8 cellular contexts compared by ENCODE assay signal in the genomic region with DNA sequence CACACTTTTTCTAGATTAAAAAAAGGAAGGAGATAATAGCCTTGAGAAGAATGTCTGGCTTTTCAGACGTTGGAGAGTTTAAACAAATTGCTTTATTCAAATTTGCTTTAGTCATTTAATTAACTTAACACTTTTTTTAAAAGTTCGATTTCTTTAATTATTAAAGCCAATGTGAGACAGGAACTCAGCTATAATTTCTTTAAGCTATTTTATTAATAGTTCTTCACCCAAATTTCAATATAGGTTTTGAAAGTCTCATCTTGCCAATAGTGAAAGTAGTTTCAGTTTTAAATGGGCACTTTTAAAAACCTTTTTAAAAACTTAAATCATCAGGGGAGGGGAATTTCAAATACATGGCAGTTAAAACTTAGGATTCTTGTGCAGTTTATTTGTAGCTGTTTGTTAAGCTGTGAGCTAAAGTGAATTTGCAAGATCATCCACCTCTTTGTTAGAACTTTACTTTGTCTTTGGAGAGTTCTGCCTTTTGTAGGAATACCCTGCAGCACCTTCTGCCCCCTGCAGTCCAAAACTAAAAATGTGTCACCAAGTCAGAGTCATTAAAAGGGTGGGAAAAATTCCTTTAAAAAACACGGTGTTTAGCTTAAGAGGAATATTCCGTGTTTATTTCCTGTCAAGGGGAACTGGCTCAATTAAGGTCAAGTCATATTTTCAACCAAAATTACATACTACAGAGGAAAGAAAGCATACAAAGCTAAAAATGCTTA. TPM values are rescaled to one million over a fixed set of nuclear protein-coding genes. Genes with fewer than 3 reads are reported as not detected.
DNase-seq lines count a peak whose midpoint lies in the region; ATAC-seq, FAIRE-seq and TF ChIP-seq lines count a peak whose summit lies in the region.

No MANE protein-coding gene starts in this region.

- DNase-seq in Caki2 (ENCODE audit: low read depth) (peak; percentile 75), H54 (ENCODE audit: insufficient read length, low spot score) (no peak), brain microvascular endothelial cell (peak; percentile 50), left kidney (ENCODE audit: low read depth, low spot score) (peak; percentile 86), thoracic aorta (ENCODE audit: low spot score) (no peak)

- H3K9me3 ChIP-seq in OCI-LY3 (ENCODE audit: insufficient read depth, low read length) (no peaks in the 10 kb centered on the region), thoracic aorta (no peaks in the 10 kb centered on the region)

- peak overlapping the region; percentile 99 for H3K9ac ChIP-seq in OCI-LY3 (ENCODE audit: low read length)

- no peak overlapping the region for H2AFZ ChIP-seq in OCI-LY3 (ENCODE audit: low read depth, low read length)

- ATAC-seq in thoracic aorta (ENCODE audit: insufficient number of reproducible peaks, low FRiP score, low read depth) (no peak), GM21786 (IDR thresholded peaks at IDR 0.05; ENCODE audit: unreplicated experiment) (no peak), HG02938 (IDR thresholded peaks at IDR 0.05; ENCODE audit: unreplicated experiment) (no peak)

- H3K36me3 ChIP-seq in OCI-LY3 (replicated peaks; ENCODE audit: low read depth, low read length) (peaks cover 82% of the 10 kb centered on the region), brain microvascular endothelial cell (replicated peaks) (peaks cover 24% of the 10 kb centered on the region), thoracic aorta (peaks cover 23% of the 10 kb centered on the region)

- no peaks in the 10 kb centered on the region for H3K27me3 ChIP-seq in OCI-LY3 (ENCODE audit: low read depth, low read length)
- no peaks in the 10 kb centered on the region for H3K27me3 ChIP-seq in brain microvascular endothelial cell (replicated peaks)
- no peaks in the 10 kb centered on the region for H3K27me3 ChIP-seq in thoracic aorta (replicated peaks; ENCODE audit: insufficient read depth)

- FAIRE-seq in H54 (lab: Jason Lieb, UNC): peak; percentile 11

- in situ Hi-C loops in Caki2 (cut with HindIII; ENCODE audit: low pct_unique_long_range_greater_than_20kb, low sequenced_read_pairs): no loop called here
- in situ Hi-C loops in brain microvascular endothelial cell (cut with HindIII; ENCODE audit: low pct_ligation_motif_present, low sequenced_read_pairs): no loop called here

- H3K4me3 ChIP-seq in OCI-LY3 (ENCODE audit: low read length): peak overlapping the region; percentile 94
- peak overlapping the region; percentile 41 for H3K4me3 ChIP-seq in brain microvascular endothelial cell (ENCODE audit: low read depth, low read length)
- H3K4me3 ChIP-seq in thoracic aorta: peak overlapping the region; percentile 95

- H3K4me1 ChIP-seq in OCI-LY3 (ENCODE audit: low read length): peaks cover 57% of the 10 kb centered on the region
- H3K4me1 ChIP-seq in thoracic aorta (ENCODE audit: control insufficient read depth in 1 of 2, low read depth in 2 of 2): peaks cover 22 to 51% of the 10 kb centered on the region in 2 donors

- H3K27ac ChIP-seq in OCI-LY3 (ENCODE audit: low read length) (peak overlapping the region; percentile 95), brain microvascular endothelial cell (peak overlapping the region; percentile 99), thoracic aorta (peak overlapping the region; percentile 99 to 100)

- TF ChIP-seq CTCF in OCI-LY3 (IDR thresholded peaks at IDR 0.05; ENCODE audit: low read depth, low read length) (peak; percentile 82), brain microvascular endothelial cell (IDR thresholded peaks at IDR 0.05; ENCODE audit: low read depth, low read length, missing control alignments) (peak; percentile 74), thoracic aorta (IDR thresholded peaks at IDR 0.05) (peak; percentile 60)

- peak overlapping the region; percentile 85 for H3K4me2 ChIP-seq in OCI-LY3 (ENCODE audit: low read length)

- H3K79me2 ChIP-seq in OCI-LY3 (ENCODE audit: low read length): peaks cover 100% of the 10 kb centered on the region

- H4K20me1 ChIP-seq in OCI-LY3 (ENCODE audit: insufficient read depth, low read length): peaks cover 58% of the 10 kb centered on the region

- TF ChIP-seq POLR2A in H54 (IDR thresholded peaks at IDR 0.05; ENCODE audit: low read depth, low read length): no peak

RNA-seq across cellular contexts. Expression of gene TGIF1, which starts 4.6 kb away (rescaled TPM):
- 395 and 500 TPM in 2 replicates for total RNA-seq in Caki2 (2014; rRNA removed; shearing (Covaris generic); ENCODE audit: low replicate concordance)
- total RNA-seq in thoracic aorta: 10 to 100 TPM; 42.8 to 91.6 TPM

Comparison
In these comparisons a context has a peak if more than half of its experiments do, and no peak if none do; other contexts are left out.
1. DNase-seq: peak in Caki2 (single experiment), brain microvascular endothelial cell (single experiment) and left kidney (single experiment); none in H54 (single experiment) and thoracic aorta (single experiment).
2. H3K4me3 ChIP-seq: peak in every context shown above with its lines; median percentile 95 in thoracic aorta; 94 in OCI-LY3; 41 in brain microvascular endothelial cell.
3. Peak in every context shown above with its lines, with median percentiles within 50 percentile points of each other: H3K27ac ChIP-seq and CTCF ChIP-seq.